In genomic region chr16:74523706-74524105, GRCh38 we compare ENCODE assay signal across 6 cellular contexts.
A peak's percentile ranks its signal among the peaks of the same experiment; 100 is the strongest.
DNase-seq lines count a peak whose midpoint lies in the region; ATAC-seq, FAIRE-seq and TF ChIP-seq lines count a peak whose summit lies in the region.
"Not testable (repeated sequence)": the region's sequence is repeated elsewhere in the genome, so short reads cannot be mapped to it uniquely, and the experiment has no call there.

No MANE protein-coding gene starts in this region.

- POLR2A ChIA-PET in A549 (lab: Yijun Ruan, JAX); WTC11 (lab: Charles Lee); K562 (lab: Yijun Ruan, JAX); HepG2 (lab: Yijun Ruan, JAX): not testable (repeated sequence)
- POLR2A ChIA-PET in IMR-90 (lab: Charles Lee; ENCODE audit: unreplicated experiment), result interaction anchor here (0.6 kb wide), 1 partner anchor 31 kb away, joined by 3 read pairs; no protein-coding TSS in a partner anchor

- intact Hi-C loops in IMR-90 (cut with micrococcal nuclease); K562 (cut with micrococcal nuclease); HepG2 (cut with micrococcal nuclease; ENCODE audit: unreplicated experiment): not testable (repeated sequence)

- not testable (repeated sequence) for H4K8ac ChIP-seq in IMR-90 (ENCODE audit: low read depth in 2 of 2, low read length in 2 of 2)

- not testable (repeated sequence) for ATAC-seq in A549; IMR-90 (ENCODE audit: low read depth); WTC11; K562; HepG2

- not testable (repeated sequence) for H3K18ac ChIP-seq in IMR-90 (ENCODE audit: low read depth, low read length)

- TF ChIP-seq CTCF in A549 (IDR thresholded peaks at IDR 0.05); IMR-90 (conservative IDR thresholded peaks at IDR 0.05; ENCODE audit: low read depth, low read length); WTC11 (IDR thresholded peaks at IDR 0.05); K562 (IDR thresholded peaks at IDR 0.05 in 2 of 3, conservative IDR thresholded peaks at IDR 0.05 in 1 of 3; ENCODE audit: insufficient read depth in 2 of 3, low read depth in 1 of 3, low read length in 3 of 3); HepG2 (CRISPR knock-in tag; IDR thresholded peaks at IDR 0.05): not testable (repeated sequence)

- H3K9me3 Mint-ChIP-seq in WTC11, result not testable (repeated sequence)

- not testable (repeated sequence) for H2BK20ac ChIP-seq in IMR-90 (ENCODE audit: low read depth, low read length)

- not testable (repeated sequence) for H3K27me3 Mint-ChIP-seq in WTC11 (ENCODE audit: low read depth)

- not testable (repeated sequence) for H2AK9ac ChIP-seq in IMR-90 (replicated peaks; ENCODE audit: low read depth, low read length, poor library complexity)

- H2AK5ac ChIP-seq in IMR-90 (ENCODE audit: low read depth, low read length), result not testable (repeated sequence)

- H3K23ac ChIP-seq in IMR-90 (ENCODE audit: low read depth, low read length), result not testable (repeated sequence)

- peaks cover 4 to 19% of the 10 kb centered on the region in 2 experiments; a peak in 3 of 4 replicates for H3K79me1 ChIP-seq in IMR-90 (ENCODE audit: low read depth in 1 of 2, low read length in 2 of 2)

- not testable (repeated sequence) for H3K36me3 ChIP-seq in IMR-90 (ENCODE audit: control insufficient read depth, insufficient read depth, low read length); K562 (ENCODE audit: control insufficient read depth, insufficient read depth, low read length)
- peaks cover 4 to 22% of the 10 kb centered on the region in 2 experiments for H3K36me3 ChIP-seq in HepG2 (replicated peaks in 1 of 2; ENCODE audit: control insufficient read depth in 1 of 2, insufficient read depth in 2 of 2, low read length in 2 of 2)

- H3K36me3 Mint-ChIP-seq in WTC11, result peaks cover 29% of the 10 kb centered on the region

- H3K9me1 ChIP-seq in IMR-90 (ENCODE audit: insufficient read depth, low read length); K562 (ENCODE audit: control insufficient read depth, insufficient read depth, low read length): not testable (repeated sequence)

- not testable (repeated sequence) for BruUV-seq in IMR-90 (replicated peaks; lab: Mats Ljungman, UMichigan); K562 (replicated peaks; lab: Mats Ljungman, UMichigan); HepG2 (replicated peaks; lab: Mats Ljungman, UMichigan)

- H3K4me2 ChIP-seq in A549; IMR-90 (ENCODE audit: low read depth, low read length); K562 (ENCODE audit: insufficient read depth, low read length); HepG2 (ENCODE audit: low read depth, low read length): not testable (repeated sequence)

- not testable (repeated sequence) for TF ChIP-seq RAD21 in A549 (conservative IDR thresholded peaks at IDR 0.05 in 1 of 2, IDR thresholded peaks at IDR 0.05 in 1 of 2); IMR-90 (IDR thresholded peaks at IDR 0.05; ENCODE audit: low read length); K562 (CRISPR knock-in tag; conservative IDR thresholded peaks at IDR 0.05 in 1 of 2, IDR thresholded peaks at IDR 0.05 in 1 of 2); HepG2 (CRISPR knock-in tag; IDR thresholded peaks at IDR 0.05)

- H3K9ac ChIP-seq in IMR-90 (ENCODE audit: low read depth, low read length); K562 (ENCODE audit: insufficient read depth in 1 of 2, low read depth in 2 of 2, low read length in 2 of 2); HepG2 (ENCODE audit: insufficient read depth, low read depth, low read length): not testable (repeated sequence)

- not testable (repeated sequence) for H3K4me1 ChIP-seq in A549; IMR-90 (ENCODE audit: control insufficient read depth, insufficient read depth, low read length); K562 (replicated peaks in 1 of 2; ENCODE audit: control insufficient read depth in 2 of 2, insufficient read depth in 2 of 2, low read length in 2 of 2); HepG2 (ENCODE audit: insufficient read depth, low read length)

- not testable (repeated sequence) for H4K5ac ChIP-seq in IMR-90 (ENCODE audit: low read depth, low read length)

- not testable (repeated sequence) for H4K91ac ChIP-seq in IMR-90 (ENCODE audit: insufficient read depth, low read depth, low read length)

- TF ChIP-seq EP300 in A549 (IDR thresholded peaks at IDR 0.05); K562 (IDR thresholded peaks at IDR 0.05; ENCODE audit: low read length); HepG2 (IDR thresholded peaks at IDR 0.05; ENCODE audit: low read depth in 2 of 2, low read length in 2 of 2); HepG2 (CRISPR knock-in tag; IDR thresholded peaks at IDR 0.05; ENCODE audit: borderline replicate concordance): not testable (repeated sequence)

- H3K27ac ChIP-seq in A549; IMR-90 (ENCODE audit: insufficient read depth, low read length); K562 (ENCODE audit: extremely low read depth, low read depth, low read length); HepG2 (ENCODE audit: extremely low read length, insufficient read depth, low read length): not testable (repeated sequence)

- CTCF ChIA-PET in A549 (lab: Yijun Ruan, JAX), result interaction anchor here (0.7 kb wide), 1 partner anchor 87 kb away, joined by 3 read pairs; no protein-coding TSS in a partner anchor
- CTCF ChIA-PET in IMR-90 (lab: Yijun Ruan, JAX); WTC11 (lab: Charles Lee); K562 (lab: Yijun Ruan, JAX; ENCODE audit: low intra/inter-chr PET ratio); HepG2 (lab: Yijun Ruan, JAX; ENCODE audit: low intra/inter-chr PET ratio, low total read pairs): not testable (repeated sequence)

- not testable (repeated sequence) for H2BK5ac ChIP-seq in IMR-90 (ENCODE audit: low read depth, low read length, poor library complexity, severe bottlenecking)

- H3K27me3 ChIP-seq in IMR-90 (ENCODE audit: control insufficient read depth, insufficient read depth, low read length); K562 (ENCODE audit: control insufficient read depth in 2 of 2, insufficient read depth in 2 of 2, low read length in 2 of 2); HepG2 (ENCODE audit: control insufficient read depth in 1 of 2, insufficient read depth in 2 of 2, low read length in 2 of 2): not testable (repeated sequence)

- not testable (repeated sequence) for H3K4me3 Mint-ChIP-seq in WTC11

- H2BK15ac ChIP-seq in IMR-90 (ENCODE audit: low read depth, low read length), result not testable (repeated sequence)

- not testable (repeated sequence) for H3K4me3 ChIP-seq in A549; IMR-90 (ENCODE audit: insufficient read depth, low read depth, low read length); K562; HepG2 (replicated peaks in 1 of 3; ENCODE audit: insufficient read depth in 1 of 3, low read depth in 2 of 3, low read length in 3 of 3)

- WGBS in A549 (ENCODE audit: missing lambda C conversion rate), result 93% methylated on average over 3 of the region's 3 CpGs
- WGBS in IMR-90 (ENCODE audit: extremely low coverage in 2 of 2, insufficient read length in 1 of 2), 2 experiments, result no CpG with 5 or more reads among the region's 3 CpGs
- 92% methylated on average over 3 of the region's 3 CpGs for WGBS in K562 (ENCODE audit: insufficient coverage, low coverage, missing lambda C conversion rate)
- WGBS in HepG2 (ENCODE audit: low lambda C conversion rate), result 98% methylated on average over 3 of the region's 3 CpGs

- H2BK120ac ChIP-seq in IMR-90 (ENCODE audit: low read depth, low read length), result not testable (repeated sequence)

- H3K14ac ChIP-seq in IMR-90 (replicated peaks; ENCODE audit: low read depth, low read length), result not testable (repeated sequence)

- H3K4ac ChIP-seq in IMR-90 (ENCODE audit: low read depth, low read length), result not testable (repeated sequence)

- in situ Hi-C loops in IMR-90 (cut with MboI; ENCODE audit: low sequenced_read_pairs); K562 (cut with MboI); HepG2 (cut with HindIII; ENCODE audit: extremely low pct_ligation_motif_present, low pct_unique_long_range_greater_than_20kb): not testable (repeated sequence)

- not testable (repeated sequence) for H4K20me1 ChIP-seq in IMR-90 (ENCODE audit: insufficient read depth, low read length); K562 (replicated peaks; ENCODE audit: control insufficient read depth, insufficient read depth, low read length); HepG2 (ENCODE audit: insufficient read depth, low read length)

- H3K79me2 ChIP-seq in K562 (ENCODE audit: control insufficient read depth, insufficient read depth, low read length); HepG2 (ENCODE audit: insufficient read depth, low read length): not testable (repeated sequence)

- not testable (repeated sequence) for H3K4me1 Mint-ChIP-seq in WTC11

- not testable (repeated sequence) for TF ChIP-seq POLR2A in A549 (IDR thresholded peaks at IDR 0.05; ENCODE audit: low read length); IMR-90 (IDR thresholded peaks at IDR 0.05; ENCODE audit: low read depth, low read length); K562 (conservative IDR thresholded peaks at IDR 0.05); HepG2 (IDR thresholded peaks at IDR 0.05; ENCODE audit: insufficient read depth in 1 of 2, low read depth in 2 of 2, low read length in 2 of 2)

- dilution Hi-C loops in IMR-90 (cut with HindIII; ENCODE audit: low sequenced_read_pairs, unreplicated experiment), result not testable (repeated sequence)

- H3K9me3 ChIP-seq in A549; IMR-90 (ENCODE audit: control insufficient read depth, insufficient read depth, low read length); K562 (replicated peaks; ENCODE audit: control insufficient read depth, insufficient read depth, low read depth, low read length): not testable (repeated sequence)
- H3K9me3 ChIP-seq in HepG2 (ENCODE audit: low read length), result peaks cover 14% of the 10 kb centered on the region; the same call in 1 of the 2 replicates

- not testable (repeated sequence) for H2AFZ ChIP-seq in IMR-90 (replicated peaks; ENCODE audit: low read length, poor library complexity); K562 (ENCODE audit: low read depth, low read length); HepG2 (ENCODE audit: low read length)

- DNase-seq in A549 (ENCODE audit: low read depth in 1 of 2, low spot score in 1 of 2); IMR-90; WTC11 (ENCODE audit: low spot score); K562 (ENCODE audit: extremely low read depth in 1 of 4, low spot score in 3 of 4); HepG2 (ENCODE audit: low spot score): not testable (repeated sequence)

- FAIRE-seq in A204.1 (lab: Jason Lieb, UNC), result peak; percentile 25
- FAIRE-seq in A549 (lab: Jason Lieb, UNC); K562 (lab: Jason Lieb, UNC); HepG2 (lab: Jason Lieb, UNC): not testable (repeated sequence)

- not testable (repeated sequence) for H3K27ac Mint-ChIP-seq in WTC11

- not testable (repeated sequence) for H3K56ac ChIP-seq in IMR-90 (ENCODE audit: extremely low read depth, insufficient read depth, low read length)
